Comparison of ENCODE assay signal across 1 cellular context in the genomic region with DNA sequence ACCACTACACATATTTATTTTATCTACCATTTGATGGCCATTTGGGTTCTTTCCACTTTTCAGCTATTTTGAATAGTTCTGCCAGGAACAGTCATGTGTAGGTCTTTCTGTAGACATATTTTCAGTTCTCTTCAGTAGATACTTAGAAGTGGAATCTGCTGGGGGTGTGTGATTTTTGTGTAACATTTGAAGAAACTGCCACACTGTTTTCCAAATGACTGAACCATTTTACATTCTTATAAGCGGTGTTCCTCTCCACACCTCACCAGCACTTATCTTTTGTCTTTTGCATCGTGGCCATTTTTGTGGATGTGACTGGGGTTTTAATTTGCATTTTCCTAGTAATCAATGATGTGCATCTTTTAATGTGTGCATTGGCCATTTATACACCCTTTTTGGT.
TF ChIP-seq lines count a peak whose summit lies in the region.

No MANE protein-coding gene starts in this region.

TF ChIP-seq in GM12878, 131 proteins besides CTCF, POLR2A, EP300 and RAD21:
- TF ChIP-seq, protein P1, sequence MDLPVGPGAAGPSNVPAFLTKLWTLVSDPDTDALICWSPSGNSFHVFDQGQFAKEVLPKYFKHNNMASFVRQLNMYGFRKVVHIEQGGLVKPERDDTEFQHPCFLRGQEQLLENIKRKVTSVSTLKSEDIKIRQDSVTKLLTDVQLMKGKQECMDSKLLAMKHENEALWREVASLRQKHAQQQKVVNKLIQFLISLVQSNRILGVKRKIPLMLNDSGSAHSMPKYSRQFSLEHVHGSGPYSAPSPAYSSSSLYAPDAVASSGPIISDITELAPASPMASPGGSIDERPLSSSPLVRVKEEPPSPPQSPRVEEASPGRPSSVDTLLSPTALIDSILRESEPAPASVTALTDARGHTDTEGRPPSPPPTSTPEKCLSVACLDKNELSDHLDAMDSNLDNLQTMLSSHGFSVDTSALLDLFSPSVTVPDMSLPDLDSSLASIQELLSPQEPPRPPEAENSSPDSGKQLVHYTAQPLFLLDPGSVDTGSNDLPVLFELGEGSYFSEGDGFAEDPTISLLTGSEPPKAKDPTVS (IDR thresholded peaks at IDR 0.05; ENCODE audit: low read depth, low read length) = no peak
- TF ChIP-seq CBX5 (IDR thresholded peaks at IDR 0.05; ENCODE audit: low read depth) = 0 out of 2 replicates have a peak, but pooled peaks have one; percentile 48
- TF ChIP-seq CEBPB (IDR thresholded peaks at IDR 0.05; ENCODE audit: borderline replicate concordance in 1 of 2, low read depth in 2 of 2, low read length in 2 of 2) = no peak
- TF ChIP-seq, protein P2, sequence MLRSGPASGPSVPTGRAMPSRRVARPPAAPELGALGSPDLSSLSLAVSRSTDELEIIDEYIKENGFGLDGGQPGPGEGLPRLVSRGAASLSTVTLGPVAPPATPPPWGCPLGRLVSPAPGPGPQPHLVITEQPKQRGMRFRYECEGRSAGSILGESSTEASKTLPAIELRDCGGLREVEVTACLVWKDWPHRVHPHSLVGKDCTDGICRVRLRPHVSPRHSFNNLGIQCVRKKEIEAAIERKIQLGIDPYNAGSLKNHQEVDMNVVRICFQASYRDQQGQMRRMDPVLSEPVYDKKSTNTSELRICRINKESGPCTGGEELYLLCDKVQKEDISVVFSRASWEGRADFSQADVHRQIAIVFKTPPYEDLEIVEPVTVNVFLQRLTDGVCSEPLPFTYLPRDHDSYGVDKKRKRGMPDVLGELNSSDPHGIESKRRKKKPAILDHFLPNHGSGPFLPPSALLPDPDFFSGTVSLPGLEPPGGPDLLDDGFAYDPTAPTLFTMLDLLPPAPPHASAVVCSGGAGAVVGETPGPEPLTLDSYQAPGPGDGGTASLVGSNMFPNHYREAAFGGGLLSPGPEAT (IDR thresholded peaks at IDR 0.05; ENCODE audit: low read depth) = peak; percentile 31; the same call in 1 of the 2 replicates
TF ChIP-seq in GM12878: peak in this region for 2.
